27 cellular contexts compared by ENCODE assay signal in genomic region chr6:1538348-1538747, GRCh38.
DNase-seq lines count a peak whose midpoint lies in the region; ATAC-seq and TF ChIP-seq lines count a peak whose summit lies in the region.
"Had no signal": no experiment of that assay in that cellular context is flagged by ENCODE, and none has a peak within 500 bp of the region (broad histone marks: within the 10 kb centered on the region; RNA-seq: fewer than 3 reads in every experiment).

No MANE protein-coding gene starts in this region.

- peak; percentile 52 for DNase-seq in activated CD4-positive, alpha-beta T cell treated with anti-CD3 and anti-CD28 coated beads, Interleukin-2, amount 10 ng/mL, durations not matched to agents 24 days and 14 days
- no peak for DNase-seq in activated CD4-positive, alpha-beta T cell treated with anti-CD3 and anti-CD28 coated beads, Interleukin-2, amount 50 U/mL, for 4 hours
- DNase-seq in NCI-H526 (lab: John Stamatoyannopoulos, UW), result peak; percentile 46 to 81
- DNase-seq in epithelial cell of esophagus (ENCODE audit: low read depth), result peak; percentile 5
- DNase-seq in sciatic nerve (ENCODE audit: low spot score), result no peak
- DNase-seq in stimulated activated effector memory CD8-positive, alpha-beta T cell treated with anti-CD3 and anti-CD28 coated beads, Interleukin-12 subunit alpha, Interleukin-12 subunit beta, amount 100 ng/mL, for 72 hours (ENCODE audit: low spot score in 2 of 2), result no peak
- no peak for DNase-seq in NCI-H146 (lab: John Stamatoyannopoulos, UW)
- DNase-seq in mammary epithelial cell, result no peak
- DNase-seq: Calu3; CD8-positive, alpha-beta memory T cell; DMS79 treated with DMSO at 0.1 percent for 48 hours; GF-D8; GOT3; NCI-H1048; NCI-H1417; NCI-H187; NCI-H2081 treated with DMSO at 0.1 percent for 48 hours; NCI-H2171 treated with DMSO at 0.1 percent for 48 hours; NCI-H345; NCI-H510A treated with DMSO at 0.1 percent for 48 hours; NCI-H774; PC-9; SJCRH30 had no signal

- dilution Hi-C loops in mammary epithelial cell (cut with HindIII; ENCODE audit: low sequenced_read_pairs), result no loop called here

- CTCF ChIA-PET in mammary epithelial cell (lab: Charles Lee; ENCODE audit: low non-redundant PET), result no interaction called here

- no peaks in the 10 kb centered on the region for H3K79me2 ChIP-seq in mammary epithelial cell (ENCODE audit: insufficient read depth, low read length)

- no peaks in the 10 kb centered on the region for H3K9me3 ChIP-seq in mammary epithelial cell (replicated peaks; ENCODE audit: insufficient read depth, low read length)
- H3K9me3 ChIP-seq: SJCRH30 had no signal

- no peak overlapping the region for H3K27ac Mint-ChIP-seq in activated CD4-positive, alpha-beta T cell treated with anti-CD3 and anti-CD28 coated beads, Interleukin-2, amount 10 ng/mL, durations not matched to agents 24 days and 14 days
- no peak overlapping the region for H3K27ac Mint-ChIP-seq in stimulated activated effector memory CD8-positive, alpha-beta T cell treated with anti-CD3 and anti-CD28 coated beads, Interleukin-12 subunit alpha, Interleukin-12 subunit beta, amount 100 ng/mL, for 72 hours
- H3K27ac Mint-ChIP-seq: B cell had no signal

- no peak overlapping the region for H2AFZ ChIP-seq in mammary epithelial cell (ENCODE audit: low read depth, low read length)
- H2AFZ ChIP-seq: PC-9 had no signal

- TF ChIP-seq CTCF in epithelial cell of esophagus (IDR thresholded peaks at IDR 0.05; ENCODE audit: insufficient read depth, low read depth, low read length, missing control alignments) (no peak), mammary epithelial cell (conservative IDR thresholded peaks at IDR 0.05 in 1 of 2, IDR thresholded peaks at IDR 0.05 in 1 of 2; ENCODE audit: extremely low read depth in 1 of 2, insufficient read depth in 1 of 2, low read depth in 1 of 2, low read length in 2 of 2) (no peak)

- H4K20me1 ChIP-seq in mammary epithelial cell (ENCODE audit: insufficient read depth, low read length), result no peaks in the 10 kb centered on the region

- no peak overlapping the region for H3K9ac ChIP-seq in mammary epithelial cell (ENCODE audit: insufficient read depth, low read length)

- H3K36me3 Mint-ChIP-seq in activated CD4-positive, alpha-beta T cell treated with anti-CD3 and anti-CD28 coated beads, Interleukin-2, amount 10 ng/mL, durations not matched to agents 24 days and 14 days (ENCODE audit: low read depth), result no peaks in the 10 kb centered on the region
- no peaks in the 10 kb centered on the region for H3K36me3 Mint-ChIP-seq in stimulated activated effector memory CD8-positive, alpha-beta T cell treated with anti-CD3 and anti-CD28 coated beads, Interleukin-12 subunit alpha, Interleukin-12 subunit beta, amount 100 ng/mL, for 72 hours

- BruUV-seq in mammary epithelial cell (replicated peaks; lab: Mats Ljungman, UMichigan), result no TSS peak

- no peak overlapping the region for H3K4me2 ChIP-seq in mammary epithelial cell (ENCODE audit: insufficient read depth, low read depth, low read length)
- H3K4me2 ChIP-seq: PC-9 had no signal

- 87% methylated on average over 5 of the region's 5 CpGs for WGBS in mammary epithelial cell (ENCODE audit: low coverage, missing lambda C conversion rate)

- no peak overlapping the region for H3K4me3 Mint-ChIP-seq in activated CD4-positive, alpha-beta T cell treated with anti-CD3 and anti-CD28 coated beads, Interleukin-2, amount 10 ng/mL, durations not matched to agents 24 days and 14 days
- H3K4me3 Mint-ChIP-seq in stimulated activated effector memory CD8-positive, alpha-beta T cell treated with anti-CD3 and anti-CD28 coated beads, Interleukin-12 subunit alpha, Interleukin-12 subunit beta, amount 100 ng/mL, for 72 hours, result no peak overlapping the region
- H3K4me3 Mint-ChIP-seq: B cell had no signal

- ATAC-seq in sciatic nerve, result peak; percentile 49
- no peak for ATAC-seq in stimulated activated effector memory CD8-positive, alpha-beta T cell treated with anti-CD3 and anti-CD28 coated beads, Interleukin-12 subunit alpha, Interleukin-12 subunit beta, amount 100 ng/mL, for 72 hours
- ATAC-seq: HCT116 had no signal

- no peaks in the 10 kb centered on the region for H3K27me3 ChIP-seq in mammary epithelial cell (ENCODE audit: insufficient read depth, low read length)
- H3K27me3 ChIP-seq: SJCRH30 had no signal

- peaks cover 16% of the 10 kb centered on the region for H3K4me1 Mint-ChIP-seq in activated CD4-positive, alpha-beta T cell treated with anti-CD3 and anti-CD28 coated beads, Interleukin-2, amount 10 ng/mL, durations not matched to agents 24 days and 14 days
- H3K4me1 Mint-ChIP-seq in stimulated activated effector memory CD8-positive, alpha-beta T cell treated with anti-CD3 and anti-CD28 coated beads, Interleukin-12 subunit alpha, Interleukin-12 subunit beta, amount 100 ng/mL, for 72 hours, result peaks cover 17% of the 10 kb centered on the region
- H3K4me1 Mint-ChIP-seq: B cell had no signal

- H3K9me3 Mint-ChIP-seq in activated CD4-positive, alpha-beta T cell treated with anti-CD3 and anti-CD28 coated beads, Interleukin-2, amount 10 ng/mL, durations not matched to agents 24 days and 14 days, result peaks cover 1% of the 10 kb centered on the region
- peaks cover 3% of the 10 kb centered on the region for H3K9me3 Mint-ChIP-seq in stimulated activated effector memory CD8-positive, alpha-beta T cell treated with anti-CD3 and anti-CD28 coated beads, Interleukin-12 subunit alpha, Interleukin-12 subunit beta, amount 100 ng/mL, for 72 hours

- no peak overlapping the region for H3K4me3 ChIP-seq in epithelial cell of esophagus (ENCODE audit: low read length)
- no peak overlapping the region for H3K4me3 ChIP-seq in mammary epithelial cell (replicated peaks in 1 of 3; ENCODE audit: insufficient read depth in 1 of 3, low read depth in 2 of 3, low read length in 3 of 3)
- H3K4me3 ChIP-seq: PC-9, SJCRH30 had no signal

- in situ Hi-C loops in mammary epithelial cell (cut with MboI; ENCODE audit: low sequenced_read_pairs in 2 of 2), result no loop called here

- H3K36me3 ChIP-seq in mammary epithelial cell (ENCODE audit: insufficient read depth, low read length), result no peaks in the 10 kb centered on the region
- H3K36me3 ChIP-seq: SJCRH30 had no signal

- H3K27me3 Mint-ChIP-seq in activated CD4-positive, alpha-beta T cell treated with anti-CD3 and anti-CD28 coated beads, Interleukin-2, amount 10 ng/mL, durations not matched to agents 24 days and 14 days, result peaks cover 2% of the 10 kb centered on the region
- H3K27me3 Mint-ChIP-seq: CD8-positive, alpha-beta memory T cell had no signal

- peaks cover 13% of the 10 kb centered on the region for H3K4me1 ChIP-seq in mammary epithelial cell (ENCODE audit: insufficient read depth, low read length)
- H3K4me1 ChIP-seq: SJCRH30 had no signal

- intact Hi-C loops in activated CD4-positive, alpha-beta T cell treated with anti-CD3 and anti-CD28 coated beads, Interleukin-2, amount 10 ng/mL, durations not matched to agents 24 days and 14 days (cut with micrococcal nuclease), result no loop called here
- intact Hi-C loops in sciatic nerve (cut with DNase I) (no loop called here), mammary epithelial cell (cut with micrococcal nuclease) (no loop called here)

- no peak overlapping the region for H3K27ac ChIP-seq in mammary epithelial cell (ENCODE audit: insufficient read depth, low read depth, low read length)
- H3K27ac ChIP-seq: 22Rv1, C4-2B, PC-9, SJCRH30 had no signal

Comparison
In these comparisons a context has a peak if more than half of its experiments do, and no peak if none do; other contexts are left out.
1. DNase-seq: peak in activated CD4-positive, alpha-beta T cell treated with anti-CD3 and anti-CD28 coated beads, Interleukin-2, amount 10 ng/mL, durations not matched to agents 24 days and 14 days (single experiment), NCI-H526 (2 of 2) and epithelial cell of esophagus (single experiment); none in activated CD4-positive, alpha-beta T cell treated with anti-CD3 and anti-CD28 coated beads, Interleukin-2, amount 50 U/mL, for 4 hours (0 of 2), sciatic nerve (single experiment), stimulated activated effector memory CD8-positive, alpha-beta T cell treated with anti-CD3 and anti-CD28 coated beads, Interleukin-12 subunit alpha, Interleukin-12 subunit beta, amount 100 ng/mL, for 72 hours (0 of 2), NCI-H146 (single experiment) and mammary epithelial cell (single experiment).